8 cellular contexts compared by ENCODE assay signal in the genomic region with DNA sequence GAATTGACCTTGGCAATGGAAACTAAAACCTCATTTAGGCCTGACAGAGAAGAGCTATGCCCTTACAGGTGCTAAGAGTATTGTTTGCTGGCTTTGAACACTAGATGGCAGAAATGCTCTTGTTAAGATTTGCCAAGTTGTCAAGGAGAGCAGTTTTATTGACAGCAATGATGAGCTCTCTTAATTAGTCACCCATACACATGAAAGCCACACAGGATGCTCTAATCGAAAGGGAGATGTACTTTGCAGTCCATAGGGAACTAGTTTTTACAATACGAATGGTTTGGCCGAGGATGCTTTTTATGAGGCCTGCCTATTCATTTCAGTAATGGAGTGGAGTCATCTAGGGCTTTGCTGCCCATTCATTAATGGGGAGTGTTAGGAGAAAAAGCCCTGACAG. TPM values are rescaled to one million over a fixed set of nuclear protein-coding genes. Genes with fewer than 3 reads are reported as not detected.
A peak's percentile ranks its signal among the peaks of the same experiment; 100 is the strongest.
DNase-seq lines count a peak whose midpoint lies in the region; ATAC-seq, FAIRE-seq and TF ChIP-seq lines count a peak whose summit lies in the region.

No MANE protein-coding gene starts in this region.

- TF ChIP-seq CTCF in right lobe of liver (IDR thresholded peaks at IDR 0.05) = peak; percentile 33 to 60 (median 49)

- H3K27ac ChIP-seq in right lobe of liver = no peak overlapping the region
- H3K27ac ChIP-seq in substantia nigra (ENCODE audit: low read depth, low read length, poor library complexity, severe bottlenecking) = no peak overlapping the region

- FAIRE-seq in GM18507 (lab: Jason Lieb, UNC) = peak; percentile 88

- peak; percentile 90 for ATAC-seq in HG02759 (IDR thresholded peaks at IDR 0.05; ENCODE audit: unreplicated experiment)
- peak; percentile 57 to 84 (median 70) for ATAC-seq in right lobe of liver

- H3K36me3 ChIP-seq in right lobe of liver = no peaks in the 10 kb centered on the region

- no peaks in the 10 kb centered on the region for H3K27me3 ChIP-seq in right lobe of liver

- 34% methylated on average over 3 of the region's 3 CpGs for WGBS in right lobe of liver (ENCODE audit: insufficient coverage, low coverage, low lambda C conversion rate, missing lambda C conversion rate)

- peak; percentile 39 for DNase-seq in AG20443 (ENCODE audit: low spot score)
- DNase-seq in GM18507 (ENCODE audit: extremely low spot score, insufficient read length, low read depth) = peak; percentile 11
- DNase-seq in NAMALWA (ENCODE audit: low spot score) = peak; percentile 58
- peak; percentile 49 for DNase-seq in astrocyte of the hippocampus (ENCODE audit: low read depth, low spot score)
- no peak for DNase-seq in right lobe of liver
- DNase-seq in substantia nigra (lab: John Stamatoyannopoulos, UW) = no peak
- DNase-seq in stimulated activated CD4-positive, alpha-beta T cell treated with anti-CD3 and anti-CD28 coated beads, Interleukin-4, amount 100 ng/mL, for 1 hour = no peak

- no peaks in the 10 kb centered on the region for H3K4me1 ChIP-seq in right lobe of liver

- no peak for TF ChIP-seq POLR2A in right lobe of liver (IDR thresholded peaks at IDR 0.05)

- intact Hi-C loops in right lobe of liver (cut with DNase I) = no loop called here

- no peaks in the 10 kb centered on the region for H3K9me3 ChIP-seq in right lobe of liver

- no peak overlapping the region for H3K4me3 ChIP-seq in right lobe of liver

RNA-seq across cellular contexts. Expression of a gene that starts 45.4 kb away (rescaled TPM):
- 100 to 1,000 TPM in 3 of 6 experiments, 10 to 100 TPM in 3; 56.4 to 173 (median 94.1) TPM for total RNA-seq in right lobe of liver

Comparison
In these comparisons a context has a peak if more than half of its experiments do, and no peak if none do; other contexts are left out.
1. DNase-seq: peak in AG20443 (single experiment), GM18507 (single experiment), NAMALWA (single experiment) and astrocyte of the hippocampus (single experiment); none in right lobe of liver (0 of 3), substantia nigra (0 of 49) and stimulated activated CD4-positive, alpha-beta T cell treated with anti-CD3 and anti-CD28 coated beads, Interleukin-4, amount 100 ng/mL, for 1 hour (single experiment).